Comparison of ENCODE assay signal across 8 cellular contexts in genomic region chr2:218567797-218568189, GRCh38. TPM values are rescaled to one million over a fixed set of nuclear protein-coding genes. Genes with fewer than 3 reads are reported as not detected.
DNase-seq lines count a peak whose midpoint lies in the region; ATAC-seq and TF ChIP-seq lines count a peak whose summit lies in the region.

No MANE protein-coding gene starts in this region.

- H3K4me1 Mint-ChIP-seq in effector memory CD8-positive, alpha-beta T cell (ENCODE audit: low read depth in 2 of 2), result peaks cover 41 to 47% of the 10 kb centered on the region in 2 donors
- peaks cover 42 to 67% of the 10 kb centered on the region in 2 donors for H3K4me1 Mint-ChIP-seq in natural killer cell

- peaks cover 40% of the 10 kb centered on the region for H3K36me3 Mint-ChIP-seq in effector memory CD8-positive, alpha-beta T cell (ENCODE audit: insufficient read depth)
- no peaks in the 10 kb centered on the region for H3K36me3 Mint-ChIP-seq in natural killer cell

- H3K36me3 ChIP-seq in SJSA1, result peaks cover 50% of the 10 kb centered on the region

- intact Hi-C loops in natural killer cell (cut with micrococcal nuclease), result loop anchor here (1.0 to 5.0 kb wide), 5 partner anchors 171 to 820 kb away; partner anchors contain the start of genes AAMP, DNPEP and PNKD

- H3K27me3 ChIP-seq in SJSA1 (replicated peaks), result no peaks in the 10 kb centered on the region

- H3K4me3 ChIP-seq in AG10803 (ENCODE audit: low read length) (peak overlapping the region; percentile 82), SJSA1 (peak overlapping the region; percentile 71)

- no peaks in the 10 kb centered on the region for H3K9me3 ChIP-seq in SJSA1 (replicated peaks)

- no peak for DNase-seq in AG10803 (ENCODE audit: low read depth)
- no peak for DNase-seq in SJSA1 (ENCODE audit: low read depth in 1 of 2, low spot score in 2 of 2)
- peak in 1 of 3 experiments; percentile 61 for DNase-seq in effector memory CD8-positive, alpha-beta T cell
- DNase-seq in natural killer cell, result no peak
- no peak for DNase-seq in germinal center (ENCODE audit: low spot score)
- DNase-seq in ecto neural progenitor cell (ENCODE audit: low spot score), result no peak

- H3K9me3 Mint-ChIP-seq in effector memory CD8-positive, alpha-beta T cell, result no peaks in the 10 kb centered on the region
- H3K9me3 Mint-ChIP-seq in natural killer cell, result no peaks in the 10 kb centered on the region

- ATAC-seq in GM18858 (IDR thresholded peaks at IDR 0.05; ENCODE audit: unreplicated experiment) (peak; percentile 14), HG03060 (IDR thresholded peaks at IDR 0.05; ENCODE audit: low read depth, unreplicated experiment) (peak; percentile 18), natural killer cell (peak; percentile 22 to 45 (median 34))
- ATAC-seq in effector memory CD8-positive, alpha-beta T cell (replicated peaks), result peak; percentile 52

- peak overlapping the region; percentile 80 for H3K27ac ChIP-seq in SJSA1

- peaks cover 21% of the 10 kb centered on the region for H3K4me1 ChIP-seq in SJSA1 (replicated peaks)

- H3K27me3 Mint-ChIP-seq in effector memory CD8-positive, alpha-beta T cell, result no peaks in the 10 kb centered on the region
- H3K27me3 Mint-ChIP-seq in natural killer cell (ENCODE audit: low read depth in 2 of 2), result no peaks in the 10 kb centered on the region

- peak overlapping the region; percentile 89 to 94 for H3K4me3 Mint-ChIP-seq in effector memory CD8-positive, alpha-beta T cell
- H3K4me3 Mint-ChIP-seq in natural killer cell, result peak overlapping the region; percentile 99

- H3K27ac Mint-ChIP-seq in effector memory CD8-positive, alpha-beta T cell, result peak overlapping the region; percentile 94 to 99
- H3K27ac Mint-ChIP-seq in natural killer cell, result peak overlapping the region; percentile 92 to 95

- TF ChIP-seq CTCF in AG10803 (conservative IDR thresholded peaks at IDR 0.05; ENCODE audit: low read length), result no peak
- no peak for TF ChIP-seq CTCF in natural killer cell (IDR thresholded peaks at IDR 0.05)

RNA-seq across cellular contexts. Expression of gene USP37, which starts 0.4 kb away (rescaled TPM):
- 16.2 and 19.2 TPM in 2 replicates for total RNA-seq in SJSA1 (2014; rRNA removed; shearing (Covaris generic))
- total RNA-seq in natural killer cell, result 10 to 100 TPM; 18.3 to 26.2 (median 21.6) TPM

RNA-seq across cellular contexts. Expression of gene CNOT9, which starts 0.8 kb away (rescaled TPM):
- total RNA-seq in SJSA1 (2014; rRNA removed; shearing (Covaris generic)), result 84.6 and 98.9 TPM in 2 replicates
- total RNA-seq in natural killer cell, result 10 to 100 TPM; 61.4 to 66.7 (median 66.3) TPM

RNA-seq across cellular contexts. Expression of gene PLCD4, which starts 39.9 kb away (rescaled TPM):
- total RNA-seq in SJSA1 (2014; rRNA removed; shearing (Covaris generic)), result not detected in 2 replicates
- total RNA-seq in natural killer cell, result under 1 TPM; 0.43 to 0.83 (median 0.54) TPM
